ENCODE assay signal across 1 cellular context in the genomic region with DNA sequence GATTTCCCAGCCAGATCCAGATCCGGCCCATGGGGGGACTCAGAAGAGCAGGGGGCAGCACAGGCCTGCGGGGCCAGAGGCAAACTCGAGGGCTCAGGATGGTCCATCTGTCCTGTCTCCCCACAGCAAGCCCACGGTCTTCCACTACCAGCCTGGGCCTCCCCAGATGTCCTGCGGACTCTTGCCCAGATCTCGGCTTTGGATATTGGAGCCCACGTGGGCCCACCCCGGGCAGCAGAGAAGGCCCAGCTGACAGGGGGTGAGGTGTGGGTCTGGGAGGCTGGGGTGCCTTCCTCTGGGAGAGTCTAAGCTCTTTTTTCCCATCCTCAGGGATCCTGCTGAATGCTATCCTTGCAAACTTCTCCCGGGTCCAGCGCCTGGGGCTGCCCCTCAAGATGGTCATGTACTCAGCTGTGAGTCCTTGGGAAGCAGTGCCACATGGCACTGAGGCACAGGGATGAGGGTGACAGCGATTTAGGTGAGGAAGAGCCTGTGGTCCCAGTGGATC.
A peak's percentile ranks its signal among the peaks of the same experiment; 100 is the strongest.
TF ChIP-seq lines count a peak whose summit lies in the region.

No MANE protein-coding gene starts in this region.

TF ChIP-seq in HepG2, 621 proteins besides CTCF, POLR2A, EP300 and RAD21 (continued from another document):
- TF ChIP-seq, protein P1, sequence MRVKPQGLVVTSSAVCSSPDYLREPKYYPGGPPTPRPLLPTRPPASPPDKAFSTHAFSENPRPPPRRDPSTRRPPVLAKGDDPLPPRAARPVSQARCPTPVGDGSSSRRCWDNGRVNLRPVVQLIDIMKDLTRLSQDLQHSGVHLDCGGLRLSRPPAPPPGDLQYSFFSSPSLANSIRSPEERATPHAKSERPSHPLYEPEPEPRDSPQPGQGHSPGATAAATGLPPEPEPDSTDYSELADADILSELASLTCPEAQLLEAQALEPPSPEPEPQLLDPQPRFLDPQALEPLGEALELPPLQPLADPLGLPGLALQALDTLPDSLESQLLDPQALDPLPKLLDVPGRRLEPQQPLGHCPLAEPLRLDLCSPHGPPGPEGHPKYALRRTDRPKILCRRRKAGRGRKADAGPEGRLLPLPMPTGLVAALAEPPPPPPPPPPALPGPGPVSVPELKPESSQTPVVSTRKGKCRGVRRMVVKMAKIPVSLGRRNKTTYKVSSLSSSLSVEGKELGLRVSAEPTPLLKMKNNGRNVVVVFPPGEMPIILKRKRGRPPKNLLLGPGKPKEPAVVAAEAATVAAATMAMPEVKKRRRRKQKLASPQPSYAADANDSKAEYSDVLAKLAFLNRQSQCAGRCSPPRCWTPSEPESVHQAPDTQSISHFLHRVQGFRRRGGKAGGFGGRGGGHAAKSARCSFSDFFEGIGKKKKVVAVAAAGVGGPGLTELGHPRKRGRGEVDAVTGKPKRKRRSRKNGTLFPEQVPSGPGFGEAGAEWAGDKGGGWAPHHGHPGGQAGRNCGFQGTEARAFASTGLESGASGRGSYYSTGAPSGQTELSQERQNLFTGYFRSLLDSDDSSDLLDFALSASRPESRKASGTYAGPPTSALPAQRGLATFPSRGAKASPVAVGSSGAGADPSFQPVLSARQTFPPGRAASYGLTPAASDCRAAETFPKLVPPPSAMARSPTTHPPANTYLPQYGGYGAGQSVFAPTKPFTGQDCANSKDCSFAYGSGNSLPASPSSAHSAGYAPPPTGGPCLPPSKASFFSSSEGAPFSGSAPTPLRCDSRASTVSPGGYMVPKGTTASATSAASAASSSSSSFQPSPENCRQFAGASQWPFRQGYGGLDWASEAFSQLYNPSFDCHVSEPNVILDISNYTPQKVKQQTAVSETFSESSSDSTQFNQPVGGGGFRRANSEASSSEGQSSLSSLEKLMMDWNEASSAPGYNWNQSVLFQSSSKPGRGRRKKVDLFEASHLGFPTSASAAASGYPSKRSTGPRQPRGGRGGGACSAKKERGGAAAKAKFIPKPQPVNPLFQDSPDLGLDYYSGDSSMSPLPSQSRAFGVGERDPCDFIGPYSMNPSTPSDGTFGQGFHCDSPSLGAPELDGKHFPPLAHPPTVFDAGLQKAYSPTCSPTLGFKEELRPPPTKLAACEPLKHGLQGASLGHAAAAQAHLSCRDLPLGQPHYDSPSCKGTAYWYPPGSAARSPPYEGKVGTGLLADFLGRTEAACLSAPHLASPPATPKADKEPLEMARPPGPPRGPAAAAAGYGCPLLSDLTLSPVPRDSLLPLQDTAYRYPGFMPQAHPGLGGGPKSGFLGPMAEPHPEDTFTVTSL (CRISPR knock-in tag; IDR thresholded peaks at IDR 0.05; ENCODE audit: borderline replicate concordance), result no peak
- TF ChIP-seq, protein P2, sequence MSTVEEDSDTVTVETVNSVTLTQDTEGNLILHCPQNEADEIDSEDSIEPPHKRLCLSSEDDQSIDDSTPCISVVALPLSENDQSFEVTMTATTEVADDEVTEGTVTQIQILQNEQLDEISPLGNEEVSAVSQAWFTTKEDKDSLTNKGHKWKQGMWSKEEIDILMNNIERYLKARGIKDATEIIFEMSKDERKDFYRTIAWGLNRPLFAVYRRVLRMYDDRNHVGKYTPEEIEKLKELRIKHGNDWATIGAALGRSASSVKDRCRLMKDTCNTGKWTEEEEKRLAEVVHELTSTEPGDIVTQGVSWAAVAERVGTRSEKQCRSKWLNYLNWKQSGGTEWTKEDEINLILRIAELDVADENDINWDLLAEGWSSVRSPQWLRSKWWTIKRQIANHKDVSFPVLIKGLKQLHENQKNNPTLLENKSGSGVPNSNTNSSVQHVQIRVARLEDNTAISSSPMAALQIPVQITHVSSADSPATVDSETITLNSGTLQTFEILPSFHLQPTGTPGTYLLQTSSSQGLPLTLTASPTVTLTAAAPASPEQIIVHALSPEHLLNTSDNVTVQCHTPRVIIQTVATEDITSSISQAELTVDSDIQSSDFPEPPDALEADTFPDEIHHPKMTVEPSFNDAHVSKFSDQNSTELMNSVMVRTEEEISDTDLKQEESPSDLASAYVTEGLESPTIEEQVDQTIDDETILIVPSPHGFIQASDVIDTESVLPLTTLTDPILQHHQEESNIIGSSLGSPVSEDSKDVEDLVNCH (CRISPR knock-in tag; IDR thresholded peaks at IDR 0.05), result no peak
- TF ChIP-seq IKZF4 (CRISPR knock-in tag; IDR thresholded peaks at IDR 0.05; ENCODE audit: borderline replicate concordance, low read depth, not compliant biosample characterization) (no peak), NR2F1 (CRISPR knock-in tag; IDR thresholded peaks at IDR 0.05) (no peak), AGO2 (optimal IDR thresholded peaks at IDR 0.05; ENCODE audit: low read depth, low read length) (peak; percentile 83)
- TF ChIP-seq, protein P3, sequence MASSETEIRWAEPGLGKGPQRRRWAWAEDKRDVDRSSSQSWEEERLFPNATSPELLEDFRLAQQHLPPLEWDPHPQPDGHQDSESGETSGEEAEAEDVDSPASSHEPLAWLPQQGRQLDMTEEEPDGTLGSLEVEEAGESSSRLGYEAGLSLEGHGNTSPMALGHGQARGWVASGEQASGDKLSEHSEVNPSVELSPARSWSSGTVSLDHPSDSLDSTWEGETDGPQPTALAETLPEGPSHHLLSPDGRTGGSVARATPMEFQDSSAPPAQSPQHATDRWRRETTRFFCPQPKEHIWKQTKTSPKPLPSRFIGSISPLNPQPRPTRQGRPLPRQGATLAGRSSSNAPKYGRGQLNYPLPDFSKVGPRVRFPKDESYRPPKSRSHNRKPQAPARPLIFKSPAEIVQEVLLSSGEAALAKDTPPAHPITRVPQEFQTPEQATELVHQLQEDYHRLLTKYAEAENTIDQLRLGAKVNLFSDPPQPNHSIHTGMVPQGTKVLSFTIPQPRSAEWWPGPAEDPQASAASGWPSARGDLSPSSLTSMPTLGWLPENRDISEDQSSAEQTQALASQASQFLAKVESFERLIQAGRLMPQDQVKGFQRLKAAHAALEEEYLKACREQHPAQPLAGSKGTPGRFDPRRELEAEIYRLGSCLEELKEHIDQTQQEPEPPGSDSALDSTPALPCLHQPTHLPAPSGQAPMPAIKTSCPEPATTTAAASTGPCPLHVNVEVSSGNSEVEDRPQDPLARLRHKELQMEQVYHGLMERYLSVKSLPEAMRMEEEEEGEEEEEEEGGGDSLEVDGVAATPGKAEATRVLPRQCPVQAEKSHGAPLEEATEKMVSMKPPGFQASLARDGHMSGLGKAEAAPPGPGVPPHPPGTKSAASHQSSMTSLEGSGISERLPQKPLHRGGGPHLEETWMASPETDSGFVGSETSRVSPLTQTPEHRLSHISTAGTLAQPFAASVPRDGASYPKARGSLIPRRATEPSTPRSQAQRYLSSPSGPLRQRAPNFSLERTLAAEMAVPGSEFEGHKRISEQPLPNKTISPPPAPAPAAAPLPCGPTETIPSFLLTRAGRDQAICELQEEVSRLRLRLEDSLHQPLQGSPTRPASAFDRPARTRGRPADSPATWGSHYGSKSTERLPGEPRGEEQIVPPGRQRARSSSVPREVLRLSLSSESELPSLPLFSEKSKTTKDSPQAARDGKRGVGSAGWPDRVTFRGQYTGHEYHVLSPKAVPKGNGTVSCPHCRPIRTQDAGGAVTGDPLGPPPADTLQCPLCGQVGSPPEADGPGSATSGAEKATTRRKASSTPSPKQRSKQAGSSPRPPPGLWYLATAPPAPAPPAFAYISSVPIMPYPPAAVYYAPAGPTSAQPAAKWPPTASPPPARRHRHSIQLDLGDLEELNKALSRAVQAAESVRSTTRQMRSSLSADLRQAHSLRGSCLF (CRISPR knock-in tag; IDR thresholded peaks at IDR 0.05; ENCODE audit: borderline replicate concordance), result no peak
- TF ChIP-seq, protein P4, sequence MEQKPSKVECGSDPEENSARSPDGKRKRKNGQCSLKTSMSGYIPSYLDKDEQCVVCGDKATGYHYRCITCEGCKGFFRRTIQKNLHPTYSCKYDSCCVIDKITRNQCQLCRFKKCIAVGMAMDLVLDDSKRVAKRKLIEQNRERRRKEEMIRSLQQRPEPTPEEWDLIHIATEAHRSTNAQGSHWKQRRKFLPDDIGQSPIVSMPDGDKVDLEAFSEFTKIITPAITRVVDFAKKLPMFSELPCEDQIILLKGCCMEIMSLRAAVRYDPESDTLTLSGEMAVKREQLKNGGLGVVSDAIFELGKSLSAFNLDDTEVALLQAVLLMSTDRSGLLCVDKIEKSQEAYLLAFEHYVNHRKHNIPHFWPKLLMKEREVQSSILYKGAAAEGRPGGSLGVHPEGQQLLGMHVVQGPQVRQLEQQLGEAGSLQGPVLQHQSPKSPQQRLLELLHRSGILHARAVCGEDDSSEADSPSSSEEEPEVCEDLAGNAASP (CRISPR knock-in tag; IDR thresholded peaks at IDR 0.05; ENCODE audit: borderline replicate concordance), result no peak
